In genomic region chr2:112805542-112805941, GRCh38 we compare ENCODE assay signal across 1 cellular context.
TF ChIP-seq lines count a peak whose summit lies in the region.

No MANE protein-coding gene starts in this region.

TF ChIP-seq in H1, 55 proteins besides CTCF, POLR2A, EP300 and RAD21:
- TF ChIP-seq ZNF274 (IDR thresholded peaks at IDR 0.05; ENCODE audit: borderline replicate concordance, extremely low read depth, low read length) (no peak), CBX8 (IDR thresholded peaks at IDR 0.05; ENCODE audit: borderline replicate concordance, low read depth, low read length) (no peak), SIRT6 (IDR thresholded peaks at IDR 0.05; ENCODE audit: low read length) (no peak), CHD7 (IDR thresholded peaks at IDR 0.05; ENCODE audit: insufficient replicate concordance, low read length) (no peak), CBX5 (IDR thresholded peaks at IDR 0.05; ENCODE audit: low read depth, low read length) (no peak)
